Comparison of ENCODE assay signal across 1 cellular context in genomic region chr10:44977287-44978212, GRCh38.
TF ChIP-seq lines count a peak whose summit lies in the region.

No MANE protein-coding gene starts in this region.

TF ChIP-seq in HepG2, 621 proteins besides CTCF, POLR2A, EP300 and RAD21 (continued from another document and continues in another):
- no peak for TF ChIP-seq ZBTB4 (CRISPR knock-in tag; IDR thresholded peaks at IDR 0.05; ENCODE audit: borderline replicate concordance)
- TF ChIP-seq TBX2 (CRISPR knock-in tag; IDR thresholded peaks at IDR 0.05; ENCODE audit: borderline replicate concordance): peak; percentile 56; the same call in 1 of the 2 replicates
- no peak for TF ChIP-seq MIER2 (CRISPR knock-in tag; IDR thresholded peaks at IDR 0.05)
- 0 out of 2 replicates have a peak, but pooled peaks have one; percentile 4 for TF ChIP-seq FLYWCH1 (CRISPR knock-in tag; IDR thresholded peaks at IDR 0.05)
- peak; percentile 21; the same call in 1 of the 2 replicates for TF ChIP-seq PRDM15 (CRISPR knock-in tag; IDR thresholded peaks at IDR 0.05)
- no peak for TF ChIP-seq ZNF275 (CRISPR knock-in tag; IDR thresholded peaks at IDR 0.05; ENCODE audit: borderline replicate concordance)
- TF ChIP-seq GFI1 (CRISPR knock-in tag; IDR thresholded peaks at IDR 0.05; ENCODE audit: borderline replicate concordance): no peak
- no peak for TF ChIP-seq MTF1 (CRISPR knock-in tag; IDR thresholded peaks at IDR 0.05)
- TF ChIP-seq ZNF414 (CRISPR knock-in tag; IDR thresholded peaks at IDR 0.05): 0 out of 2 replicates have a peak, but pooled peaks have one; percentile 12
- TF ChIP-seq ZNF597 (CRISPR knock-in tag; IDR thresholded peaks at IDR 0.05): no peak
- no peak for TF ChIP-seq ZNF205 (CRISPR knock-in tag; IDR thresholded peaks at IDR 0.05)
- TF ChIP-seq SPEN (CRISPR knock-in tag; IDR thresholded peaks at IDR 0.05; ENCODE audit: low read depth): 0 out of 2 replicates have a peak, but pooled peaks have one; percentile 4
- TF ChIP-seq HNF4G (IDR thresholded peaks at IDR 0.05; ENCODE audit: borderline replicate concordance, low read depth, low read length): no peak
- TF ChIP-seq HNF4G (CRISPR knock-in tag; IDR thresholded peaks at IDR 0.05; ENCODE audit: borderline replicate concordance, low read depth): 0 out of 2 replicates have a peak, but pooled peaks have one; percentile 18
- TF ChIP-seq ZNF546 (CRISPR knock-in tag; conservative IDR thresholded peaks at IDR 0.05): peak; percentile 25; the same call in 1 of the 2 replicates
- no peak for TF ChIP-seq NFATC3 (CRISPR knock-in tag; IDR thresholded peaks at IDR 0.05)
- no peak for TF ChIP-seq TFAP4 (IDR thresholded peaks at IDR 0.05; ENCODE audit: borderline replicate concordance, low read depth)
- peak; percentile 78; the same call in 1 of the 2 replicates for TF ChIP-seq ZSCAN21 (CRISPR knock-in tag; IDR thresholded peaks at IDR 0.05; ENCODE audit: borderline replicate concordance)
- no peak for TF ChIP-seq ZNF225 (CRISPR knock-in tag; IDR thresholded peaks at IDR 0.05)
- no peak for TF ChIP-seq TBX3 (IDR thresholded peaks at IDR 0.05; ENCODE audit: borderline replicate concordance)
- TF ChIP-seq SMC3 (IDR thresholded peaks at IDR 0.05; ENCODE audit: low read length): no peak
- peak; percentile 58 for TF ChIP-seq ZNF891 (CRISPR knock-in tag; IDR thresholded peaks at IDR 0.05)
- TF ChIP-seq ZSCAN30 (CRISPR knock-in tag; IDR thresholded peaks at IDR 0.05): no peak
- peak; percentile 20; the same call in 1 of the 2 replicates for TF ChIP-seq MAFG (CRISPR knock-in tag; IDR thresholded peaks at IDR 0.05)
- TF ChIP-seq ZNF670 (CRISPR knock-in tag; IDR thresholded peaks at IDR 0.05; ENCODE audit: borderline replicate concordance): peak; percentile 84
- TF ChIP-seq ZNF382 (CRISPR knock-in tag; IDR thresholded peaks at IDR 0.05; ENCODE audit: borderline replicate concordance): no peak
- TF ChIP-seq GABPA (IDR thresholded peaks at IDR 0.05; ENCODE audit: low read depth, low read length): no peak
- no peak for TF ChIP-seq GABPA (CRISPR knock-in tag; IDR thresholded peaks at IDR 0.05; ENCODE audit: low read depth)
- TF ChIP-seq ZNF451 (CRISPR knock-in tag; IDR thresholded peaks at IDR 0.05): peak; percentile 47; the same call in 1 of the 2 replicates
- TF ChIP-seq TSC22D2 (CRISPR knock-in tag; IDR thresholded peaks at IDR 0.05; ENCODE audit: borderline replicate concordance): no peak
- no peak for TF ChIP-seq MEF2D (CRISPR knock-in tag; IDR thresholded peaks at IDR 0.05)
- no peak for TF ChIP-seq ZNF124 (CRISPR knock-in tag; IDR thresholded peaks at IDR 0.05)
- TF ChIP-seq GTF2F1 (IDR thresholded peaks at IDR 0.05; ENCODE audit: low read length): no peak
- TF ChIP-seq KDM6A (CRISPR knock-in tag; IDR thresholded peaks at IDR 0.05; ENCODE audit: low read depth): no peak
- no peak for TF ChIP-seq MEIS2 (CRISPR knock-in tag; IDR thresholded peaks at IDR 0.05)
- TF ChIP-seq HOXA9 (CRISPR knock-in tag; IDR thresholded peaks at IDR 0.05; ENCODE audit: borderline replicate concordance): no peak; the same call in 1 of the 2 replicates
- TF ChIP-seq RBM39 (IDR thresholded peaks at IDR 0.05; ENCODE audit: low read depth, low read length, poor library complexity, severe bottlenecking): no peak
- TF ChIP-seq SALL2 (CRISPR knock-in tag; IDR thresholded peaks at IDR 0.05): no peak
- no peak for TF ChIP-seq ZMYM3 (CRISPR knock-in tag; IDR thresholded peaks at IDR 0.05)
- TF ChIP-seq ZNF234 (CRISPR knock-in tag; conservative IDR thresholded peaks at IDR 0.05): no peak
- no peak for TF ChIP-seq ZBTB44 (CRISPR knock-in tag; IDR thresholded peaks at IDR 0.05)
- TF ChIP-seq KLF13 (CRISPR knock-in tag; IDR thresholded peaks at IDR 0.05): no peak
- TF ChIP-seq ISL2 (CRISPR knock-in tag; IDR thresholded peaks at IDR 0.05): no peak
- TF ChIP-seq ZNF343 (CRISPR knock-in tag; IDR thresholded peaks at IDR 0.05): peak; percentile 20; the same call in 1 of the 2 replicates
- no peak for TF ChIP-seq ZNF781 (CRISPR knock-in tag; IDR thresholded peaks at IDR 0.05; ENCODE audit: borderline replicate concordance, not compliant biosample characterization)
- TF ChIP-seq KDM3A (CRISPR knock-in tag; IDR thresholded peaks at IDR 0.05; ENCODE audit: low read depth): no peak
- TF ChIP-seq ZNF276 (CRISPR knock-in tag; IDR thresholded peaks at IDR 0.05; ENCODE audit: low read depth): no peak; the same call in 1 of the 2 replicates
- no peak; a peak in 1 of 4 replicates for TF ChIP-seq KLF16 (CRISPR knock-in tag; IDR thresholded peaks at IDR 0.05)
- no peak for TF ChIP-seq KDM2A (CRISPR knock-in tag; IDR thresholded peaks at IDR 0.05; ENCODE audit: borderline replicate concordance, low read depth)
- no peak for TF ChIP-seq RELA (CRISPR knock-in tag; IDR thresholded peaks at IDR 0.05)
- no peak for TF ChIP-seq NR0B2 (CRISPR knock-in tag; IDR thresholded peaks at IDR 0.05)
- TF ChIP-seq ZNF761 (CRISPR knock-in tag; conservative IDR thresholded peaks at IDR 0.05): no peak
- TF ChIP-seq NR2F2 (IDR thresholded peaks at IDR 0.05; ENCODE audit: borderline replicate concordance, low read depth): no peak
